Comparison of ENCODE assay signal across 8 cellular contexts in the genomic region with DNA sequence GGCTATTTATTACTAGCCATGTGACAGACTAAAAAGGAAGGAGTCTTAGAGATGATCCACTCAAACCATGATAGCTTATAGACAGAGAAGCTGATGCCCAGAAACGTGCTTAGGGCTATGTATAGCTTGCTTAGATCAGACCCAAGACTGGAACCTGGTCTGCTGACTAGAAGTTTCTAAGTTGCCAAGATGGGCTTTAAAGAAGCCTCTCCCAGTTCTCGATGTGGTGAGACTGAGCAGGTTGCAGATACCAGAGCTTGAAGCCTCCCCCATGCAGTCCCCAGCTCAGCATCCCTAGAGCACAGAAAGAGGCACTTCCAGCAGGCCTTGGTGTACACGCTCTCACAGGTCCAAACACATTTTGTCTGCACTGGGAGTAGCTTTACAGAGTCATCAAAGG. TPM values are rescaled to one million over a fixed set of nuclear protein-coding genes. Genes with fewer than 3 reads are reported as not detected.
"Had no signal": no experiment of that assay in that cellular context is flagged by ENCODE, and none has a peak within 500 bp of the region (broad histone marks: within the 10 kb centered on the region; RNA-seq: fewer than 3 reads in every experiment).

No MANE protein-coding gene starts in this region.

- DNase-seq: GM23248, H9, HCEC 1CT, IMR-90, KG1 had no signal

- H3K4me3 ChIP-seq: GM23248, K562 had no signal

- H2AFZ ChIP-seq: GM23248 had no signal

- H3K4me3 Mint-ChIP-seq: H9 had no signal

- ATAC-seq: K562 had no signal

- H3K9me3 Mint-ChIP-seq: H9 had no signal

- H3K27ac Mint-ChIP-seq: H9 had no signal

- H3K27ac ChIP-seq: GM23248 had no signal

- FAIRE-seq: H54, HTR-8/SVneo, K562 had no signal

RNA-seq across cellular contexts. Expression of gene ATP10B, which starts 51.1 kb away (rescaled TPM):
- total RNA-seq: GM23248, IMR-90 had no signal
- polyA plus RNA-seq: GM23248, IMR-90, K562 had no signal
